Comparison of ENCODE assay signal across 8 cellular contexts in genomic region chr19:46785054-46785979, GRCh38. TPM values are rescaled to one million over a fixed set of nuclear protein-coding genes. Genes with fewer than 3 reads are reported as not detected.
DNase-seq lines count a peak whose midpoint lies in the region; ATAC-seq, FAIRE-seq and TF ChIP-seq lines count a peak whose summit lies in the region.

No MANE protein-coding gene starts in this region.

- peaks cover 49% of the 10 kb centered on the region for H3K36me3 ChIP-seq in A673 (ENCODE audit: insufficient read depth, low read length, poor library complexity, severe bottlenecking)
- H3K36me3 ChIP-seq in astrocyte (ENCODE audit: insufficient read depth, low read length): peaks cover 14% of the 10 kb centered on the region
- peaks cover 35% of the 10 kb centered on the region for H3K36me3 ChIP-seq in lower lobe of right lung

- H3K9me3 ChIP-seq in A673 (ENCODE audit: low read depth, low read length, poor library complexity, severe bottlenecking) (no peaks in the 10 kb centered on the region), astrocyte (ENCODE audit: insufficient read depth, low read depth, low read length) (no peaks in the 10 kb centered on the region), lower lobe of right lung (no peaks in the 10 kb centered on the region)

- ATAC-seq in lower lobe of right lung: no peak

- no peaks in the 10 kb centered on the region for H3K9me3 Mint-ChIP-seq in astrocyte (ENCODE audit: unreplicated experiment)

- POLR2A ChIA-PET in A673 (lab: Charles Lee; ENCODE audit: low non-redundant PET): interaction anchor here (0.6 kb wide), 1 partner anchor 459 kb away, joined by 3 read pairs; no protein-coding TSS in a partner anchor

- H3K36me3 Mint-ChIP-seq in astrocyte (ENCODE audit: low read depth, unreplicated experiment): peaks cover 20% of the 10 kb centered on the region

- H3K4me2 ChIP-seq in astrocyte (ENCODE audit: low read length): peak overlapping the region; percentile 90

- H3K27me3 ChIP-seq in A673 (replicated peaks; ENCODE audit: insufficient read depth, low read depth, low read length, poor library complexity): no peaks in the 10 kb centered on the region
- H3K27me3 ChIP-seq in astrocyte (ENCODE audit: insufficient read depth, low read length): no peaks in the 10 kb centered on the region
- no peaks in the 10 kb centered on the region for H3K27me3 ChIP-seq in lower lobe of right lung (ENCODE audit: low read depth)

- peak overlapping the region; percentile 86 for H3K9ac ChIP-seq in astrocyte (ENCODE audit: low read length)

- BruUV-seq in A673 (replicated peaks; lab: Mats Ljungman, UMichigan): no TSS peak

- no peak for TF ChIP-seq CTCF in A673 (conservative IDR thresholded peaks at IDR 0.05; ENCODE audit: low read depth, low read length)
- no peak for TF ChIP-seq CTCF in HFF-Myc (IDR thresholded peaks at IDR 0.05; ENCODE audit: low read depth, low read length, missing control alignments)
- TF ChIP-seq CTCF in astrocyte (IDR thresholded peaks at IDR 0.05; ENCODE audit: insufficient read depth, low read depth, low read length): no peak
- TF ChIP-seq CTCF in lower lobe of right lung (IDR thresholded peaks at IDR 0.05): no peak
- no peak for TF ChIP-seq CTCF in D721Med (IDR thresholded peaks at IDR 0.05; ENCODE audit: insufficient read depth, missing control alignments)

- peak overlapping the region; percentile 97 for H3K4me3 Mint-ChIP-seq in astrocyte (ENCODE audit: unreplicated experiment)

- CTCF ChIA-PET in A673 (lab: Charles Lee): interaction anchor here (0.5 to 0.7 kb wide), 2 partner anchors 19 to 36 kb away, joined by 3 to 8 read pairs; no protein-coding TSS in a partner anchor

- peaks cover 56% of the 10 kb centered on the region for H4K20me1 ChIP-seq in astrocyte (ENCODE audit: insufficient read depth, low read length)

- H3K4me3 ChIP-seq in A673 (ENCODE audit: low read depth, low read length, poor library complexity, severe bottlenecking) (peak overlapping the region; percentile 99), HFF-Myc (replicated peaks; ENCODE audit: low read depth, low read length) (peak overlapping the region; percentile 95), astrocyte (ENCODE audit: insufficient read depth, low read depth, low read length) (peak overlapping the region; percentile 77), lower lobe of right lung (peak overlapping the region; percentile 86)

- H3K27ac ChIP-seq in A673 (ENCODE audit: low read depth, low read length, poor library complexity, severe bottlenecking): peak overlapping the region; percentile 92
- peak overlapping the region; percentile 74 for H3K27ac ChIP-seq in astrocyte (ENCODE audit: low read depth, low read length)
- peak overlapping the region; percentile 90 for H3K27ac ChIP-seq in lower lobe of right lung

- H3K4me1 ChIP-seq in A673 (ENCODE audit: insufficient read depth, low read length, poor library complexity, severe bottlenecking) (peaks cover 24% of the 10 kb centered on the region), astrocyte (ENCODE audit: insufficient read depth, low read length) (peaks cover 27% of the 10 kb centered on the region), lower lobe of right lung (peaks cover 38% of the 10 kb centered on the region)

- H2AFZ ChIP-seq in astrocyte (ENCODE audit: low read depth, low read length): no peak overlapping the region

- peaks cover 70% of the 10 kb centered on the region for H3K79me2 ChIP-seq in astrocyte (ENCODE audit: insufficient read depth, low read length)

- peak overlapping the region; percentile 99 for H3K27ac Mint-ChIP-seq in astrocyte (ENCODE audit: unreplicated experiment)

- no peak for FAIRE-seq in astrocyte (lab: Jason Lieb, UNC)
- no peak for FAIRE-seq in D721Med (lab: Jason Lieb, UNC)

- intact Hi-C loops in A673 (cut with micrococcal nuclease; ENCODE audit: unreplicated experiment) (loop anchor here (5.0 to 10.0 kb wide), 3 partner anchors 67 to 347 kb away; partner anchors contain the start of genes AP2S1, SAE1 and ZC3H4), lower lobe of right lung (cut with DNase I) (no loop called here)

- no peaks in the 10 kb centered on the region for H3K27me3 Mint-ChIP-seq in astrocyte (ENCODE audit: low read depth, unreplicated experiment)

- DNase-seq in A673 (ENCODE audit: low spot score): no peak
- DNase-seq in HFF-Myc (ENCODE audit: extremely low read depth, low read depth): no peak
- DNase-seq in astrocyte (ENCODE audit: low read depth): no peak
- DNase-seq in lower lobe of right lung: no peak
- DNase-seq in globus pallidus (ENCODE audit: low spot score): no peak
- DNase-seq in 8988T: no peak
- DNase-seq in D341Med (ENCODE audit: low spot score): no peak
- no peak for DNase-seq in D721Med (ENCODE audit: insufficient read length, low spot score)

- peaks cover 15% of the 10 kb centered on the region for H3K4me1 Mint-ChIP-seq in astrocyte (ENCODE audit: low read depth, unreplicated experiment)

RNA-seq across cellular contexts. Expression of gene SLC1A5, which starts 3.1 kb away (rescaled TPM):
- 283 and 295 TPM in 2 replicates for total RNA-seq in A673 (2021)
- total RNA-seq in astrocyte: 233 and 270 TPM in 2 replicates
- total RNA-seq in lower lobe of right lung: 120 TPM

RNA-seq across cellular contexts. Expression of gene STRN4, which starts 39.1 kb away (rescaled TPM):
- total RNA-seq in A673 (2021) (134 and 157 TPM in 2 replicates), astrocyte (75.0 and 80.8 TPM in 2 replicates), lower lobe of right lung (69.1 TPM)

RNA-seq across cellular contexts. Expression of gene FKRP, which starts 39.5 kb away (rescaled TPM):
- total RNA-seq in A673 (2021): 23.6 and 26.1 TPM in 2 replicates
- 25.1 and 28.1 TPM in 2 replicates for total RNA-seq in astrocyte
- 13.2 TPM for total RNA-seq in lower lobe of right lung
